Comparison of ENCODE assay signal across 24 cellular contexts in the genomic region with DNA sequence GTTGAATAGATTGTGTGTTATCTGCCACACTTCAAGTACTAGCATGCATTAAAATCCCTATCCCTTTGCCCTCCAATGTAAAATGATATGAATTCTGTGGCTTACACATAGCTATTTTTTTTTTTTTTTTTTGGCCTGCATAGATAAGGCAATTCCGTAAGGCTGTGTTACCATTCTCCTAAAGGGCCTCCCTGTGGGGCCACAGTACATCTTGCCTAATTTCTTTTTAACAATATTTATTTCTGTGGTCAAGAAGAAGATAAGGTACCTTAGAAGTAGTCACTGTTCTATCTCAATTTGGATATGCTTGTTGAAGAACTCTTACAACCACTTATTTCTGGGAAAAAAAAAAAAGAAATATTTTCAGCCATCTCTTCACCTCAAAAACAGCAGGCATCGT.
"Had no signal": no experiment of that assay in that cellular context is flagged by ENCODE, and none has a peak within 500 bp of the region (broad histone marks: within the 10 kb centered on the region; RNA-seq: fewer than 3 reads in every experiment).

No MANE protein-coding gene starts in this region.

- H3K27ac Mint-ChIP-seq: endodermal cell, memory B cell, naive B cell had no signal

- DNase-seq: cerebellar nuclear complex; effector CD4-positive, alpha-beta T cell; endodermal cell; erythroblast; gastrocnemius medialis; heart right ventricle; hypothalamus; islet precursor cell; left ventricle myocardium inferior; lower lobe of right lung; naive B cell; nephron progenitor cell; psoas muscle; retina; right lobe of liver; stimulated activated CD4-positive, alpha-beta T cell treated with anti-CD3 and anti-CD28 coated beads, Interleukin-12 subunit alpha, Interleukin-12 subunit beta, amount 100 ng/mL, for 4 hours; stimulated activated naive CD4-positive, alpha-beta T cell; stomach; substantia nigra; transverse colon had no signal

- H3K4me1 Mint-ChIP-seq: memory B cell, naive B cell had no signal

- H3K27ac ChIP-seq: coronary artery, heart right ventricle, left ventricle myocardium inferior, lower lobe of right lung, parathyroid adenoma, psoas muscle, right lobe of liver, stomach, thoracic aorta, transverse colon had no signal

- H3K27me3 ChIP-seq: gastrocnemius medialis, heart right ventricle, right lobe of liver, stomach, transverse colon had no signal

- H3K36me3 Mint-ChIP-seq: memory B cell, naive B cell had no signal

- H3K27me3 Mint-ChIP-seq: memory B cell, naive B cell had no signal

- H3K4me3 Mint-ChIP-seq: endodermal cell, memory B cell, naive B cell, nephron progenitor cell had no signal
